Comparison of ENCODE assay signal across 17 cellular contexts in the genomic region with DNA sequence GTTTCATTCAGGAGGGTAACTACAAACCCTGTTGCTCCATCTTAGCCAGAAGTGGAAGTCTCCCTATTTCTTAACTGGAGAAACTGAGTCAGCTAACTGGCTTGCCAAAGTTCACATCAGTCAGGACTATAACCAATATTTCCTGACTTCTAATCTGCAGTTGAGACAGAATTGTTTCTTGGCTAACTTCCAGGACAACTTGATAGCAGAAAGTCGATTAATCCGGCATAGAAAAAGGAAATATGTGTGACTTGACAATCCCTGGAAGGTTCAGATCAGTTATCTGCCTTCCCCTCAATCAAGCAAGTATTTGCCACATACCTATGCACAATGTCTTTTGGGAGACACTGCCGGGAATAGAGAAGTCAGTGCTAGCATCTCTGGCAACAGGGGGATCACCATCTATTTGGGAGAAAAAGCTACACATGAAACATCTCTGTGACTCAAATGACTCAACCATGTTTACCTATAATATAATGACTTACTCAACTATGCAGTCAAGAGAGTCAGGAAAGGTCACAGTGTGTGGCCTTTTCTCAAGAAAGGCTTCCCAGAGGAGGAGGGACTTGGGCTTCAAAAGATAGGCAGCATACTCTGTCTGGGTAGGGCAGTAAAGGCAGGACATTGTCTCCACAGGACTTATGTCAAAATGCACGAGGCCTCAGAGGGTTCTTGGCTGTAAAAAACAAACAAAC.
"Had no signal": no experiment of that assay in that cellular context is flagged by ENCODE, and none has a peak within 500 bp of the region (broad histone marks: within the 10 kb centered on the region; RNA-seq: fewer than 3 reads in every experiment).

No MANE protein-coding gene starts in this region.

- ATAC-seq: left lobe of liver, natural killer cell had no signal

- H3K4me1 ChIP-seq: spleen, transverse colon, uterus had no signal

- H3K4me3 ChIP-seq: spleen, stomach, transverse colon, uterus had no signal

- H3K27me3 Mint-ChIP-seq: activated naive CD8-positive, alpha-beta T cell had no signal

- H3K36me3 Mint-ChIP-seq: activated naive CD8-positive, alpha-beta T cell; natural killer cell had no signal

- H3K4me3 Mint-ChIP-seq: activated naive CD8-positive, alpha-beta T cell; activated T-cell treated with anti-CD3 and anti-CD28 coated beads, Interleukin-2, amount 50 U/mL, for 24 hours; natural killer cell had no signal

- DNase-seq: activated CD4-positive, CD25-positive, alpha-beta regulatory T cell treated with anti-CD3 and anti-CD28 coated beads, Interleukin-2, amount 50 U/mL, for 72 hours; activated naive CD4-positive, alpha-beta T cell; activated T-cell treated with anti-CD3 and anti-CD28 coated beads, Interleukin-2, amount 50 U/mL, for 24 hours; amniotic stem cell; foreskin fibroblast; kidney; natural killer cell; spleen; stimulated activated CD4-positive, alpha-beta T cell treated with anti-CD3 and anti-CD28 coated beads, Interleukin-4, amount 100 ng/mL, for 1 hour; stomach; T-helper 1 cell; transverse colon; uterus; WERI-Rb-1 had no signal

- H3K36me3 ChIP-seq: spleen, stomach, transverse colon, uterus, WERI-Rb-1 had no signal

- H3K27ac Mint-ChIP-seq: activated naive CD8-positive, alpha-beta T cell; activated T-cell treated with anti-CD3 and anti-CD28 coated beads, Interleukin-2, amount 50 U/mL, for 24 hours; activated T-helper 2 cell treated with anti-CD3 and anti-CD28 coated beads, Interferon-gamma antibody, Interleukin-2, Interleukin-4, amounts not matched to agents 10 μg/mL and 5 μg/mL and 100 μg/mL, durations not matched to agents 14 hours and 24 hours and 36 hours; natural killer cell had no signal

- H3K9me3 ChIP-seq: spleen, stomach, transverse colon, uterus had no signal

- H3K27ac ChIP-seq: spleen, stomach, transverse colon, uterus, WERI-Rb-1 had no signal

- H3K27me3 ChIP-seq: spleen, stomach, transverse colon, uterus had no signal

- H3K4me1 Mint-ChIP-seq: natural killer cell had no signal

- H3K9me3 Mint-ChIP-seq: activated T-cell treated with anti-CD3 and anti-CD28 coated beads, Interleukin-2, amount 50 U/mL, for 24 hours; activated T-helper 2 cell treated with anti-CD3 and anti-CD28 coated beads, Interferon-gamma antibody, Interleukin-2, Interleukin-4, amounts not matched to agents 10 μg/mL and 5 μg/mL and 100 μg/mL, durations not matched to agents 14 hours and 24 hours and 36 hours; natural killer cell had no signal
